In the genomic region with DNA sequence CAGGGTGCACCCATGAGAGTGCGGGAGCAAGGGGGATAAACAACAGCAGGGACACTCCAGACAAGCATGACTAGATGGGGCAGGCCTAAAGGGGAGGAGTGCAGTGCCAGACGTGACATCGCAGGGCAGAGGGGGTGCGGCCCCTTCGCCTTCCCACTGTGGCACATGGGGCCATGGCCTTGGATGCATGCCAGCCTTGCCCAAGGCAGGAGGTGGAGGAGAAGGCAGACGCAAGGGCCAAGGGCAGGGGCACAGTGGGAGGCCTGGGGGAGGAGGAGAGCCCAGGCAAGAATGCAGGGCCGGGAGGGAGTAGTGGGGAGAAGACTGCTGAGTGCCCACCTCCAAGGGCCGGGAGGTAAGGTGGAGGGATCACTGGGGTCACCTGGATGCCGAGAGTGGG, we compare ENCODE assay signal across 32 cellular contexts. TPM values are rescaled to one million over a fixed set of nuclear protein-coding genes. Genes with fewer than 3 reads are reported as not detected.
"Had no signal": no experiment of that assay in that cellular context is flagged by ENCODE, and none has a peak within 500 bp of the region (broad histone marks: within the 10 kb centered on the region; RNA-seq: fewer than 3 reads in every experiment).

No MANE protein-coding gene starts in this region.

- H3K4me1 Mint-ChIP-seq: activated CD4-positive, alpha-beta T cell treated with anti-CD3 and anti-CD28 coated beads for 36 hours; activated naive CD4-positive, alpha-beta T cell treated with anti-CD3 and anti-CD28 coated beads, Interleukin-2, amount 50 U/mL, for 24 hours had no signal

- H3K27me3 Mint-ChIP-seq: activated CD4-positive, alpha-beta T cell treated with anti-CD3 and anti-CD28 coated beads for 36 hours; activated CD8-positive, alpha-beta T cell treated with anti-CD3 and anti-CD28 coated beads for 36 hours; activated naive CD4-positive, alpha-beta T cell treated with anti-CD3 and anti-CD28 coated beads, Interleukin-2, amount 50 U/mL, for 24 hours had no signal

- H3K9me3 ChIP-seq: body of pancreas, SJCRH30, SK-N-SH had no signal

- H3K9ac ChIP-seq: SK-N-SH had no signal

- H3K36me3 ChIP-seq: ascending aorta, SJCRH30, WERI-Rb-1 had no signal

- FAIRE-seq: bronchial epithelial cell had no signal

- H3K27me3 ChIP-seq: ascending aorta, body of pancreas, SJCRH30 had no signal

- DNase-seq: activated CD4-positive, alpha-beta T cell treated with anti-CD3 and anti-CD28 coated beads for 36 hours; activated CD8-positive, alpha-beta memory T cell treated with anti-CD3 and anti-CD28 coated beads, Interleukin-2, amount 50 U/mL, for 4 hours; activated CD8-positive, alpha-beta T cell treated with anti-CD3 and anti-CD28 coated beads for 36 hours; activated naive CD4-positive, alpha-beta T cell; activated T-cell treated with anti-CD3 and anti-CD28 coated beads, Interleukin-2, amount 50 U/mL, for 72 hours; amniotic stem cell; body of pancreas; central memory CD4-positive, alpha-beta T cell; KBM-7; MV-4-11; NCI-H1092 treated with DMSO at 0.1 percent for 48 hours; NCI-H1417 treated with DMSO at 0.1 percent for 48 hours; NCI-H1694; NCI-H2029; NCI-H2227 treated with DMSO at 0.1 percent for 48 hours; NCI-H510A; NCI-H526 treated with DMSO at 0.1 percent for 48 hours; NCI-H82; SJCRH30; T-helper 1 cell; WERI-Rb-1 had no signal

- H3K36me3 Mint-ChIP-seq: activated naive CD4-positive, alpha-beta T cell treated with anti-CD3 and anti-CD28 coated beads, Interleukin-2, amount 50 U/mL, for 24 hours had no signal

- H3K4me2 ChIP-seq: SK-N-SH had no signal

- H3K27ac ChIP-seq: ascending aorta, body of pancreas, WERI-Rb-1 had no signal

- ATAC-seq: activated CD4-positive, alpha-beta T cell treated with anti-CD3 and anti-CD28 coated beads for 36 hours; activated CD8-positive, alpha-beta T cell treated with anti-CD3 and anti-CD28 coated beads for 36 hours; activated T-cell treated with anti-CD3 and anti-CD28 coated beads, Interleukin-2, amount 50 U/mL, for 72 hours; body of pancreas had no signal

- H3K4me3 Mint-ChIP-seq: activated CD4-positive, alpha-beta T cell treated with anti-CD3 and anti-CD28 coated beads for 36 hours; activated CD8-positive, alpha-beta T cell treated with anti-CD3 and anti-CD28 coated beads for 36 hours; activated naive CD4-positive, alpha-beta T cell treated with anti-CD3 and anti-CD28 coated beads, Interleukin-2, amount 50 U/mL, for 24 hours; activated T-cell treated with anti-CD3 and anti-CD28 coated beads, Interleukin-2, amount 50 U/mL, for 72 hours had no signal

- H3K4me3 ChIP-seq: ascending aorta, body of pancreas, SJCRH30 had no signal

- H3K9me2 ChIP-seq: SK-N-SH had no signal

- H3K4me1 ChIP-seq: ascending aorta had no signal

- H3K27ac Mint-ChIP-seq: activated CD4-positive, alpha-beta T cell treated with anti-CD3 and anti-CD28 coated beads for 36 hours; activated CD8-positive, alpha-beta T cell treated with anti-CD3 and anti-CD28 coated beads for 36 hours; activated naive CD4-positive, alpha-beta T cell treated with anti-CD3 and anti-CD28 coated beads, Interleukin-2, amount 50 U/mL, for 24 hours; activated T-cell treated with anti-CD3 and anti-CD28 coated beads, Interleukin-2, amount 50 U/mL, for 72 hours; activated T-helper 2 cell treated with anti-CD3 and anti-CD28 coated beads, Interferon-gamma antibody, Interleukin-2, Interleukin-4, amounts not matched to agents 10 μg/mL and 5 μg/mL and 100 μg/mL, durations not matched to agents 14 hours and 24 hours and 36 hours had no signal

- H3K9me3 Mint-ChIP-seq: activated CD8-positive, alpha-beta T cell treated with anti-CD3 and anti-CD28 coated beads for 36 hours; activated naive CD4-positive, alpha-beta T cell treated with anti-CD3 and anti-CD28 coated beads, Interleukin-2, amount 50 U/mL, for 24 hours; activated T-cell treated with anti-CD3 and anti-CD28 coated beads, Interleukin-2, amount 50 U/mL, for 72 hours; activated T-helper 2 cell treated with anti-CD3 and anti-CD28 coated beads, Interferon-gamma antibody, Interleukin-2, Interleukin-4, amounts not matched to agents 10 μg/mL and 5 μg/mL and 100 μg/mL, durations not matched to agents 14 hours and 24 hours and 36 hours had no signal

RNA-seq across cellular contexts. Expression of a gene that starts 21.6 kb away (rescaled TPM):
- total RNA-seq: activated CD4-positive, alpha-beta T cell treated with anti-CD3 and anti-CD28 coated beads for 36 hours; activated CD8-positive, alpha-beta T cell treated with anti-CD3 and anti-CD28 coated beads for 36 hours; activated T-cell treated with anti-CD3 and anti-CD28 coated beads, Interleukin-2, amount 50 U/mL, for 72 hours; activated T-helper 2 cell treated with anti-CD3 and anti-CD28 coated beads, Interferon-gamma antibody, Interleukin-2, Interleukin-4, amounts not matched to agents 10 μg/mL and 5 μg/mL and 100 μg/mL, durations not matched to agents 14 hours and 24 hours and 36 hours; ascending aorta; body of pancreas; bronchial epithelial cell; LHCN-M2; M059J; OCI-LY7; Right ventricle myocardium inferior; RPMI7951; SJCRH30; T-helper 2 cell treated with Interferon-gamma antibody and Interleukin-4, amounts not matched to agents 100 ng/mL and 5 ng/mL, for 36 hours had no signal
- polyA plus RNA-seq: SK-N-SH had no signal

RNA-seq across cellular contexts. Expression of a gene that starts 31.8 kb away (rescaled TPM):
- total RNA-seq: LHCN-M2, M059J, RPMI7951, SJCRH30 had no signal

RNA-seq across cellular contexts. Expression of a gene that starts 57.9 kb away (rescaled TPM):
- total RNA-seq: activated CD4-positive, alpha-beta T cell treated with anti-CD3 and anti-CD28 coated beads for 36 hours; activated CD8-positive, alpha-beta T cell treated with anti-CD3 and anti-CD28 coated beads for 36 hours; activated T-cell treated with anti-CD3 and anti-CD28 coated beads, Interleukin-2, amount 50 U/mL, for 72 hours; activated T-helper 2 cell treated with anti-CD3 and anti-CD28 coated beads, Interferon-gamma antibody, Interleukin-2, Interleukin-4, amounts not matched to agents 10 μg/mL and 5 μg/mL and 100 μg/mL, durations not matched to agents 14 hours and 24 hours and 36 hours; ascending aorta; body of pancreas; bronchial epithelial cell; LHCN-M2; M059J; OCI-LY7; Right ventricle myocardium inferior; RPMI7951; SJCRH30; T-helper 2 cell treated with Interferon-gamma antibody and Interleukin-4, amounts not matched to agents 100 ng/mL and 5 ng/mL, for 36 hours had no signal
- polyA plus RNA-seq: SK-N-SH had no signal
